29 cellular contexts compared by ENCODE assay signal in the genomic region with DNA sequence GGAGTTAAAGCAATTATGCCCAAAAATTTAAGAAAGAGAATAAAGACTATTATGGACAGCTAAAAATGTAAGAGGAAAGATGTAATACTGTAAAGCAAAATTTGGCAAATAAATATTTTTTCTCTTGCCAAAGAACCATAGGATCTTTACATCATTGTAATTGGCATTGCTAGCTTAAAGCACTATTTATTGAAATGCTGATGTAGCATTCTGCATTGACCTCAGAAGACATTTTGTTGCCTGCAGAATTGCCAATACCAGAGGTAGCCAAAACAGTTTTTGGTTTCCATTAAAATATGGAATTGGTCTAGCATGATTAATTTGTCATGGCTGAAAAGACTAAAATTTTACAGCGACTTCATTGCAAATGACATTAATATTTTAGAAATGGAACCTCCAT.
"Had no signal": no experiment of that assay in that cellular context is flagged by ENCODE, and none has a peak within 500 bp of the region (broad histone marks: within the 10 kb centered on the region; RNA-seq: fewer than 3 reads in every experiment).

No MANE protein-coding gene starts in this region.

- FAIRE-seq: colon, endometrium, endothelial cell of umbilical vein, frontal cortex had no signal

- H3K4me3 Mint-ChIP-seq: dendritic cell treated with granulocyte-macrophage colony-stimulating factor and Interleukin-4, amounts not matched to agents 40 ng/mL and 50 ng/mL, for 4 days; effector memory CD8-positive, alpha-beta T cell; endodermal cell had no signal

- H3K4me1 ChIP-seq: colonic mucosa, esophagus muscularis mucosa, foreskin keratinocyte, gastrocnemius medialis, gastroesophageal sphincter, heart left ventricle, heart right ventricle had no signal

- H3K36me3 ChIP-seq: colonic mucosa, esophagus muscularis mucosa, gastrocnemius medialis, gastroesophageal sphincter, heart left ventricle, heart right ventricle had no signal

- H3K27me3 Mint-ChIP-seq: dendritic cell treated with granulocyte-macrophage colony-stimulating factor and Interleukin-4, amounts not matched to agents 40 ng/mL and 50 ng/mL, for 4 days; effector memory CD8-positive, alpha-beta T cell had no signal

- H3K27ac ChIP-seq: colonic mucosa, coronary artery, dorsolateral prefrontal cortex, epithelial cell of prostate, esophagus muscularis mucosa, foreskin keratinocyte, gastrocnemius medialis, gastroesophageal sphincter, heart left ventricle, heart right ventricle, hepatocyte had no signal

- H3K4me3 ChIP-seq: colonic mucosa, coronary artery, dorsolateral prefrontal cortex, esophagus muscularis mucosa, gastrocnemius medialis, gastroesophageal sphincter, heart left ventricle, heart right ventricle, hepatocyte had no signal

- H3K9me3 Mint-ChIP-seq: dendritic cell treated with granulocyte-macrophage colony-stimulating factor and Interleukin-4, amounts not matched to agents 40 ng/mL and 50 ng/mL, for 4 days; effector memory CD8-positive, alpha-beta T cell; endodermal cell had no signal

- H3K4me1 Mint-ChIP-seq: endodermal cell had no signal

- H3K9me3 ChIP-seq: colonic mucosa, esophagus muscularis mucosa, gastrocnemius medialis, gastroesophageal sphincter, heart left ventricle, heart right ventricle had no signal

- H3K27ac Mint-ChIP-seq: dendritic cell treated with granulocyte-macrophage colony-stimulating factor and Interleukin-4, amounts not matched to agents 40 ng/mL and 50 ng/mL, for 4 days; effector memory CD8-positive, alpha-beta T cell; endodermal cell had no signal

- H2AFZ ChIP-seq: hepatocyte had no signal

- H3K79me2 ChIP-seq: hepatocyte had no signal

- H3K4me2 ChIP-seq: hepatocyte had no signal

- H3K27me3 ChIP-seq: colonic mucosa, dorsolateral prefrontal cortex, esophagus muscularis mucosa, foreskin keratinocyte, gastrocnemius medialis, gastroesophageal sphincter, heart left ventricle, heart right ventricle, hepatocyte had no signal

- ATAC-seq: effector memory CD8-positive, alpha-beta T cell; esophagus mucosa; foreskin keratinocyte; gastrocnemius medialis; gastroesophageal sphincter; heart left ventricle; heart right ventricle had no signal

- DNase-seq: colonic mucosa; cortex of kidney; dermis blood vessel endothelial cell; dorsolateral prefrontal cortex; effector CD4-positive, alpha-beta T cell; effector CD8-positive, alpha-beta T cell; effector memory CD4-positive, alpha-beta T cell; effector memory CD8-positive, alpha-beta T cell; endodermal cell; erythroblast; foreskin fibroblast; foreskin keratinocyte; foreskin melanocyte; gastrocnemius medialis; glutamatergic neuron; head of caudate nucleus; heart left ventricle; heart right ventricle had no signal
